ENCODE assay signal across 8 cellular contexts in the genomic region with DNA sequence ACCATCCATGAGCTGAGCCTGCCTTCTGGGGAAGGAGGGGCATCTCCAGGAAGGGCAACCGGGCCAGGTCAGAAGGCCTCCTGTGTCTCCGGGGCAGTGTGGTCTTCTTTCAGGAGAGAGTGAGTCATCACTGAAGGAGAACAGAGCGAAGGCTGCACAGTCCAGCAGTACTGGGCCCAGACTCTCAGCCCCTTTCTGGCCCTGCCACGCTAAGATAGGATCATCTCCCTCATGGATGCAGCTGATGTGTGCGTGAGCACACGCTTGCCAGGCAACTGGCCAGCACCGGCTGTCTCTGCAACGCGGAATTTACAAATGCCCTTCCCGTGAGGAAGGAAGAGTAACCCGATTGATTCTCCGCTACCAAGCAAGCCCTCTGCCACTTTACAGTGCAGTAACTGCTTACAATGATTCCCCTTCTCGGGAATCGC.
DNase-seq lines count a peak whose midpoint lies in the region; ATAC-seq and TF ChIP-seq lines count a peak whose summit lies in the region.

No MANE protein-coding gene starts in this region.

- ATAC-seq in GM19023 (IDR thresholded peaks at IDR 0.05; ENCODE audit: unreplicated experiment): peak; percentile 31
- peak; percentile 44 for ATAC-seq in HG03135 (IDR thresholded peaks at IDR 0.05; ENCODE audit: unreplicated experiment)

- peak overlapping the region; percentile 19 for H3K27ac Mint-ChIP-seq in mesothelial cell of epicardium

- no peaks in the 10 kb centered on the region for H3K27me3 Mint-ChIP-seq in mesothelial cell of epicardium (ENCODE audit: low read depth)

- H3K4me1 Mint-ChIP-seq in mesothelial cell of epicardium: peaks cover 15% of the 10 kb centered on the region

- H3K9me3 Mint-ChIP-seq in mesothelial cell of epicardium: peaks cover 14% of the 10 kb centered on the region

- peaks cover 11% of the 10 kb centered on the region for H3K36me3 Mint-ChIP-seq in mesothelial cell of epicardium

- TF ChIP-seq POLR2A in tibial nerve (IDR thresholded peaks at IDR 0.05): no peak

- peak overlapping the region; percentile 75 for H3K4me3 Mint-ChIP-seq in mesothelial cell of epicardium

- TF ChIP-seq CTCF in AG10803 (conservative IDR thresholded peaks at IDR 0.05; ENCODE audit: low read length) (no peak), mesothelial cell of epicardium (IDR thresholded peaks at IDR 0.05; ENCODE audit: unreplicated experiment) (no peak), tibial nerve (IDR thresholded peaks at IDR 0.05) (no peak)

- TF ChIP-seq EP300 in tibial nerve (IDR thresholded peaks at IDR 0.05): peak in 1 of 2 donors; percentile 38

- 3 to 4% methylated on average over 3 to 5 of the region's 14 CpGs for WGBS in tibial nerve, 2 donors

- peak overlapping the region; percentile 66 for H3K4me3 ChIP-seq in AG10803 (ENCODE audit: low read length)
- H3K4me3 ChIP-seq in SJSA1: peak overlapping the region; percentile 44
- peak overlapping the region; percentile 35 to 64 (median 60) for H3K4me3 ChIP-seq in tibial nerve

- H3K9me3 ChIP-seq in SJSA1 (replicated peaks): no peaks in the 10 kb centered on the region
- H3K9me3 ChIP-seq in tibial nerve: no peaks in the 10 kb centered on the region

- DNase-seq in AG10803 (ENCODE audit: low read depth) (peak; percentile 68), SJSA1 (ENCODE audit: low read depth in 1 of 2, low spot score in 2 of 2) (peak; percentile 69 to 71), epidermal melanocyte (ENCODE audit: insufficient read length, low spot score) (peak; percentile 42), mesothelial cell of epicardium (ENCODE audit: low spot score in 2 of 2, unreplicated experiment in 2 of 2) (no peak), tibial nerve (ENCODE audit: low spot score in 2 of 2) (peak in 1 of 2 donors; percentile 41), NCI-H446 treated with DMSO at 0.1 percent for 48 hours (lab: John Stamatoyannopoulos, UW) (no peak)

- H3K4me1 ChIP-seq in SJSA1 (replicated peaks) (peaks cover 17% of the 10 kb centered on the region), tibial nerve (peaks cover 0 to 31% (median 14%) of the 10 kb centered on the region in 4 donors)

- H3K27me3 ChIP-seq in SJSA1 (replicated peaks) (no peaks in the 10 kb centered on the region), tibial nerve (no peaks in the 10 kb centered on the region)

- H3K27ac ChIP-seq in SJSA1 (peak overlapping the region; percentile 42), tibial nerve (peak overlapping the region; percentile 85 to 91 (median 88))

- H3K36me3 ChIP-seq in SJSA1: no peaks in the 10 kb centered on the region
- H3K36me3 ChIP-seq in tibial nerve: no peaks in the 10 kb centered on the region

Comparison
In these comparisons a context has a peak if more than half of its experiments do, and no peak if none do; other contexts are left out.
1. DNase-seq: peak in AG10803 (single experiment), SJSA1 (2 of 2) and epidermal melanocyte (single experiment); none in mesothelial cell of epicardium (0 of 2) and NCI-H446 treated with DMSO at 0.1 percent for 48 hours (single experiment).
2. Peak in every context shown above with its lines, with median percentiles within 50 percentile points of each other: H3K4me3 ChIP-seq.